21 cellular contexts compared by ENCODE assay signal in genomic region chr3:177527182-177527581, GRCh38.
DNase-seq lines count a peak whose midpoint lies in the region; ATAC-seq and TF ChIP-seq lines count a peak whose summit lies in the region.
"Had no signal": no experiment of that assay in that cellular context is flagged by ENCODE, and none has a peak within 500 bp of the region (broad histone marks: within the 10 kb centered on the region; RNA-seq: fewer than 3 reads in every experiment).

No MANE protein-coding gene starts in this region.

- peak overlapping the region; percentile 24 for H2BK120ac ChIP-seq in trophoblast cell (ENCODE audit: insufficient read depth, low read length, poor library complexity)

- H3K36me3 Mint-ChIP-seq in endodermal cell (ENCODE audit: low read depth): no peaks in the 10 kb centered on the region
- H3K36me3 Mint-ChIP-seq: CD4-positive, CD25-positive, alpha-beta regulatory T cell had no signal

- DNase-seq in GM23248: no peak
- no peak for DNase-seq in SK-N-SH
- no peak for DNase-seq in left lung
- no peak for DNase-seq in trophoblast cell
- no peak for DNase-seq in NCI-H510A treated with DMSO at 0.1 percent for 48 hours (lab: John Stamatoyannopoulos, UW)
- DNase-seq in amniotic stem cell (lab: John Stamatoyannopoulos, UW): no peak
- DNase-seq in endodermal cell: no peak
- DNase-seq: BE2C; CD4-positive, CD25-positive, alpha-beta regulatory T cell; COR-L47; DMS 273 treated with DMSO at 0.1 percent for 48 hours; Kasumi-1; MM.1S; NCI-H1092 treated with DMSO at 0.1 percent for 48 hours; NCI-H2081 treated with DMSO at 0.1 percent for 48 hours; NCI-H748 treated with DMSO at 0.1 percent for 48 hours; Right ventricle myocardium superior had no signal

- no peak overlapping the region for H4K91ac ChIP-seq in trophoblast cell (ENCODE audit: low read depth, low read length)

- H3K4me3 Mint-ChIP-seq in endodermal cell: no peak overlapping the region
- H3K4me3 Mint-ChIP-seq: CD4-positive, CD25-positive, alpha-beta regulatory T cell; GM23338; IgD-negative memory B cell had no signal

- no peak overlapping the region for H2BK5ac ChIP-seq in trophoblast cell (ENCODE audit: low read depth, low read length, poor library complexity)

- H4K20me1 ChIP-seq in GM23248 (ENCODE audit: insufficient read depth): no peaks in the 10 kb centered on the region
- H4K20me1 ChIP-seq in SK-N-SH (ENCODE audit: insufficient read depth): no peaks in the 10 kb centered on the region

- H3K14ac ChIP-seq in trophoblast cell (ENCODE audit: low read length): no peak overlapping the region

- intact Hi-C loops in left lung (cut with DNase I): no loop called here

- H3K18ac ChIP-seq in trophoblast cell (ENCODE audit: low read length): no peak overlapping the region

- no peak overlapping the region for H4K12ac ChIP-seq in trophoblast cell (ENCODE audit: low read depth, low read length)

- TF ChIP-seq RAD21 in SK-N-SH (IDR thresholded peaks at IDR 0.05; ENCODE audit: low read length): no peak; the same call in 1 of the 2 replicates

- H3K9ac ChIP-seq in GM23248 (no peak overlapping the region), SK-N-SH (no peak overlapping the region), trophoblast cell (ENCODE audit: low read length) (no peak overlapping the region), endodermal cell (ENCODE audit: extremely low read depth, low read length, poor library complexity, severe bottlenecking) (no peak overlapping the region)

- H3K4me3 ChIP-seq in GM23248 (no peak overlapping the region), SK-N-SH (ENCODE audit: low read depth in 2 of 2, low read length in 1 of 2) (no peak overlapping the region), left lung (no peak overlapping the region), trophoblast cell (ENCODE audit: low read depth, low read length) (no peak overlapping the region), endodermal cell (ENCODE audit: low read length) (no peak overlapping the region)
- H3K4me3 ChIP-seq: GM23338 had no signal

- H3K9me3 Mint-ChIP-seq in endodermal cell: peaks cover 2% of the 10 kb centered on the region
- H3K9me3 Mint-ChIP-seq: GM23338 had no signal

- H3K9me3 ChIP-seq in GM23248 (ENCODE audit: low read depth) (no peaks in the 10 kb centered on the region), SK-N-SH (no peaks in the 10 kb centered on the region), left lung (no peaks in the 10 kb centered on the region), trophoblast cell (ENCODE audit: insufficient read depth, low read depth, low read length) (peaks cover 4% of the 10 kb centered on the region), endodermal cell (ENCODE audit: control insufficient read depth, low read length) (peaks cover 6% of the 10 kb centered on the region)
- H3K9me3 ChIP-seq: BE2C had no signal

- no peak overlapping the region for H4K8ac ChIP-seq in trophoblast cell (ENCODE audit: low read depth, low read length)

- POLR2A ChIA-PET in SK-N-SH (lab: Yijun Ruan, JAX): no interaction called here

- no peaks in the 10 kb centered on the region for H3K27me3 Mint-ChIP-seq in endodermal cell (ENCODE audit: insufficient read depth)
- H3K27me3 Mint-ChIP-seq: CD4-positive, CD25-positive, alpha-beta regulatory T cell; IgD-negative memory B cell had no signal

- peak in 1 of 2 experiments; percentile 55; a peak in 1 of 4 replicates for TF ChIP-seq EP300 in SK-N-SH (IDR thresholded peaks at IDR 0.05; ENCODE audit: borderline replicate concordance in 1 of 2, low read depth in 1 of 2, low read length in 1 of 2)

- no peaks in the 10 kb centered on the region for H3K9me2 ChIP-seq in GM23248 (ENCODE audit: insufficient read depth)
- no peaks in the 10 kb centered on the region for H3K9me2 ChIP-seq in SK-N-SH

- in situ Hi-C loops in GM23248 (cut with MboI): no loop called here

- peaks cover 34% of the 10 kb centered on the region for H3K4me1 ChIP-seq in GM23248 (ENCODE audit: insufficient read depth)
- peaks cover 10 to 26% of the 10 kb centered on the region in 2 experiments; a peak in 2 of 4 replicates for H3K4me1 ChIP-seq in SK-N-SH (ENCODE audit: control insufficient read depth in 1 of 2, insufficient read depth in 2 of 2, low read depth in 1 of 2, low read length in 1 of 2)
- peaks cover 0 to 3% of the 10 kb centered on the region in 2 donors for H3K4me1 ChIP-seq in left lung
- H3K4me1 ChIP-seq in trophoblast cell (ENCODE audit: control insufficient read depth in 1 of 2, insufficient read depth in 2 of 2, low read length in 2 of 2): peaks cover 0 to 5% of the 10 kb centered on the region in 2 experiments
- H3K4me1 ChIP-seq in endodermal cell (ENCODE audit: control insufficient read depth, insufficient read depth, low read length): no peaks in the 10 kb centered on the region

- H3K79me2 ChIP-seq in GM23248 (ENCODE audit: insufficient read depth) (no peaks in the 10 kb centered on the region), SK-N-SH (ENCODE audit: insufficient read depth) (no peaks in the 10 kb centered on the region), trophoblast cell (ENCODE audit: control insufficient read depth, insufficient read depth, low read length, poor library complexity) (no peaks in the 10 kb centered on the region)

- no peak overlapping the region for H3K27ac Mint-ChIP-seq in endodermal cell
- H3K27ac Mint-ChIP-seq: CD4-positive, CD25-positive, alpha-beta regulatory T cell; GM23338; IgD-negative memory B cell had no signal

- no peak overlapping the region for H2BK12ac ChIP-seq in trophoblast cell (ENCODE audit: low read length)

- CTCF ChIA-PET in SK-N-SH (lab: Yijun Ruan, JAX): no interaction called here

- H3K4ac ChIP-seq in trophoblast cell (ENCODE audit: low read depth, low read length): no peak overlapping the region

- H3K27me3 ChIP-seq in GM23248 (replicated peaks; ENCODE audit: insufficient read depth) (no peaks in the 10 kb centered on the region), SK-N-SH (ENCODE audit: insufficient read depth) (no peaks in the 10 kb centered on the region), left lung (no peaks in the 10 kb centered on the region), trophoblast cell (ENCODE audit: insufficient read depth, low read length) (no peaks in the 10 kb centered on the region), endodermal cell (ENCODE audit: control insufficient read depth, insufficient read depth, low read length, poor library complexity, severe bottlenecking) (no peaks in the 10 kb centered on the region)
- H3K27me3 ChIP-seq: BE2C had no signal

- H3F3A ChIP-seq in GM23248 (ENCODE audit: insufficient read depth): 0 out of 2 replicates have a peak, but pooled peaks cover 5% of the 10 kb centered on the region
- H3F3A ChIP-seq in SK-N-SH (replicated peaks; ENCODE audit: insufficient read depth): no peaks in the 10 kb centered on the region

- H3K23ac ChIP-seq in trophoblast cell (ENCODE audit: low read length): no peak overlapping the region

- H3K27ac ChIP-seq in GM23248 (no peak overlapping the region), SK-N-SH (ENCODE audit: low read depth in 2 of 2, low read length in 1 of 2) (peak overlapping the region in 1 of 2 experiments; percentile 67; a peak in 2 of 4 replicates), left lung (no peak overlapping the region), trophoblast cell (ENCODE audit: low read depth, low read length) (no peak overlapping the region), endodermal cell (ENCODE audit: low read depth, low read length) (no peak overlapping the region)

- H3K4me1 Mint-ChIP-seq in endodermal cell: no peaks in the 10 kb centered on the region

- H2AK5ac ChIP-seq in trophoblast cell (ENCODE audit: low read length): no peak overlapping the region

- WGBS in GM23248 (ENCODE audit: low coverage in 1 of 2, low lambda C conversion rate in 2 of 2, missing lambda C conversion rate in 2 of 2), 2 experiments: 37 to 43% methylated on average over 7 of the region's 7 CpGs
- WGBS in SK-N-SH (ENCODE audit: low lambda C conversion rate): 79% methylated on average over 7 of the region's 7 CpGs
- no CpG with 5 or more reads among the region's 7 CpGs for whole genome bisulfite sequencing in trophoblast cell (ENCODE audit: extremely low coverage, insufficient coverage, insufficient read length)
- WGBS in endodermal cell (ENCODE audit: insufficient coverage in 1 of 2, insufficient read length in 1 of 2), 2 experiments: 91 to 100% methylated on average over 2 to 7 of the region's 7 CpGs

- H3K4me2 ChIP-seq in GM23248 (ENCODE audit: unreplicated experiment) (no peak overlapping the region), SK-N-SH (no peak overlapping the region), trophoblast cell (ENCODE audit: low read length) (no peak overlapping the region)
- H3K4me2 ChIP-seq: GM23338 had no signal

- peaks cover 4% of the 10 kb centered on the region for H3K79me1 ChIP-seq in trophoblast cell (ENCODE audit: low read length)

- ATAC-seq in left lung: peak; percentile 34
- ATAC-seq in GM19463 (IDR thresholded peaks at IDR 0.05; ENCODE audit: unreplicated experiment): no peak
- ATAC-seq: GM23338, HCT116 had no signal

- H2AFZ ChIP-seq in GM23248 (0 out of 2 replicates have a peak overlapping the region, but pooled peaks have one; percentile 2), SK-N-SH (ENCODE audit: low read depth) (no peak overlapping the region), trophoblast cell (ENCODE audit: insufficient read depth, low read length, poor library complexity) (no peak overlapping the region)
- H2AFZ ChIP-seq: GM23338 had no signal

- TF ChIP-seq CTCF in SK-N-SH (IDR thresholded peaks at IDR 0.05) (no peak), left lung (IDR thresholded peaks at IDR 0.05) (no peak), endodermal cell (conservative IDR thresholded peaks at IDR 0.05) (no peak)

- H3K36me3 ChIP-seq in GM23248 (ENCODE audit: low read depth) (no peaks in the 10 kb centered on the region), SK-N-SH (replicated peaks in 1 of 2; ENCODE audit: control insufficient read depth in 1 of 2, insufficient read depth in 2 of 2, low read length in 1 of 2) (no peaks in the 10 kb centered on the region), left lung (no peaks in the 10 kb centered on the region), trophoblast cell (ENCODE audit: control insufficient read depth in 1 of 2, insufficient read depth in 2 of 2, low read length in 2 of 2) (no peaks in the 10 kb centered on the region), endodermal cell (ENCODE audit: control insufficient read depth, insufficient read depth, low read length) (no peaks in the 10 kb centered on the region)
- H3K36me3 ChIP-seq: BE2C had no signal

TF ChIP-seq in SK-N-SH, 30 proteins besides CTCF, POLR2A, EP300 and RAD21:
- TF ChIP-seq RCOR1 (IDR thresholded peaks at IDR 0.05; ENCODE audit: low read length) (0 out of 2 replicates have a peak, but pooled peaks have one; percentile 50), FOXJ3 (CRISPR knock-in tag; IDR thresholded peaks at IDR 0.05) (0 out of 2 replicates have a peak, but pooled peaks have one; percentile 18), FOSL2 (IDR thresholded peaks at IDR 0.05; ENCODE audit: borderline replicate concordance, low read depth) (no peak), TCF12 (IDR thresholded peaks at IDR 0.05) (peak; percentile 43; the same call in 1 of the 2 replicates), ELF1 (IDR thresholded peaks at IDR 0.05) (no peak)
